In genomic region chr20:35369804-35370203, GRCh38 we compare ENCODE assay signal across 15 cellular contexts. TPM values are rescaled to one million over a fixed set of nuclear protein-coding genes. Genes with fewer than 3 reads are reported as not detected.
DNase-seq lines count a peak whose midpoint lies in the region; ATAC-seq and TF ChIP-seq lines count a peak whose summit lies in the region.
"Had no signal": no experiment of that assay in that cellular context is flagged by ENCODE, and none has a peak within 500 bp of the region (broad histone marks: within the 10 kb centered on the region; RNA-seq: fewer than 3 reads in every experiment).

No MANE protein-coding gene starts in this region.

- H2BK15ac ChIP-seq in IMR-90 (ENCODE audit: low read depth, low read length) (no peak overlapping the region), mesenchymal stem cell (ENCODE audit: low read depth, poor library complexity, severe bottlenecking) (no peak overlapping the region)

- H3K79me1 ChIP-seq in IMR-90 (ENCODE audit: low read depth in 1 of 2, low read length in 2 of 2) (peaks cover 15 to 24% of the 10 kb centered on the region in 2 experiments), mesenchymal stem cell (replicated peaks; ENCODE audit: low read length, poor library complexity, severe bottlenecking) (peaks cover 18% of the 10 kb centered on the region)

- H3K36me3 ChIP-seq in IMR-90 (ENCODE audit: control insufficient read depth, insufficient read depth, low read length) (peaks cover 10% of the 10 kb centered on the region), mesenchymal stem cell (ENCODE audit: control insufficient read depth in 1 of 2, insufficient read depth in 2 of 2, low read depth in 1 of 2, low read length in 2 of 2) (peaks cover 6 to 42% of the 10 kb centered on the region in 2 experiments)
- H3K36me3 ChIP-seq: colonic mucosa had no signal

- H3K4me1 Mint-ChIP-seq in activated naive CD4-positive, alpha-beta T cell treated with anti-CD3 and anti-CD28 coated beads for 36 hours (ENCODE audit: low read depth) = no peaks in the 10 kb centered on the region

- H3K9me3 Mint-ChIP-seq in activated naive CD4-positive, alpha-beta T cell treated with anti-CD3 and anti-CD28 coated beads for 36 hours = no peaks in the 10 kb centered on the region
- H3K9me3 Mint-ChIP-seq: activated naive CD4-positive, alpha-beta T cell treated with anti-CD3 and anti-CD28 coated beads, Interleukin-2, amount 50 U/mL, for 72 hours had no signal

- no peaks in the 10 kb centered on the region for H3K9me3 ChIP-seq in IMR-90 (ENCODE audit: control insufficient read depth, insufficient read depth, low read length)
- H3K9me3 ChIP-seq in mesenchymal stem cell (ENCODE audit: control insufficient read depth, low read length) = no peaks in the 10 kb centered on the region
- H3K9me3 ChIP-seq: colonic mucosa, esophagus muscularis mucosa, HAP-1 had no signal

- TF ChIP-seq POLR2A in IMR-90 (IDR thresholded peaks at IDR 0.05; ENCODE audit: low read depth, low read length) = no peak

- H4K8ac ChIP-seq in IMR-90 (ENCODE audit: low read depth in 2 of 2, low read length in 2 of 2) (no peak overlapping the region), mesenchymal stem cell (ENCODE audit: low read length) (no peak overlapping the region)

- H3K18ac ChIP-seq in IMR-90 (ENCODE audit: low read depth, low read length) (no peak overlapping the region), mesenchymal stem cell (ENCODE audit: low read depth in 1 of 2, low read length in 2 of 2) (no peak overlapping the region)

- DNase-seq in AG09309 (ENCODE audit: low read depth) (peak; percentile 32), IMR-90 (peak; percentile 87), cardiac fibroblast (ENCODE audit: low read depth in 2 of 2) (peak; percentile 25 to 74), mesenchymal stem cell (peak; percentile 83)
- DNase-seq in stimulated activated CD4-positive, alpha-beta T cell treated with anti-CD3 and anti-CD28 coated beads, Interleukin-4, amount 100 ng/mL, for 4 hours = no peak
- no peak for DNase-seq in activated naive CD4-positive, alpha-beta T cell treated with anti-CD3 and anti-CD28 coated beads for 36 hours
- DNase-seq: colonic mucosa, DMS153, NCI-H446 treated with DMSO at 0.1 percent for 48 hours had no signal

- no peak overlapping the region for H2BK12ac ChIP-seq in mesenchymal stem cell (ENCODE audit: low read length in 2 of 2)

- no peak overlapping the region for H2BK20ac ChIP-seq in IMR-90 (ENCODE audit: low read depth, low read length)

- H3K14ac ChIP-seq in IMR-90 (replicated peaks; ENCODE audit: low read depth, low read length) (no peak overlapping the region), mesenchymal stem cell (ENCODE audit: low read length in 2 of 2) (no peak overlapping the region)

- H4K91ac ChIP-seq in IMR-90 (ENCODE audit: insufficient read depth, low read depth, low read length) (no peak overlapping the region), mesenchymal stem cell (ENCODE audit: low read length) (no peak overlapping the region)

- no peak overlapping the region for H2AK5ac ChIP-seq in IMR-90 (ENCODE audit: low read depth, low read length)
- H2AK5ac ChIP-seq in mesenchymal stem cell (ENCODE audit: low read length, severe bottlenecking) = no peak overlapping the region

- no peak overlapping the region for H3K9ac ChIP-seq in IMR-90 (ENCODE audit: low read depth, low read length)
- peak overlapping the region; percentile 24 for H3K9ac ChIP-seq in mesenchymal stem cell (ENCODE audit: low read length)
- H3K9ac ChIP-seq: KMS-11 had no signal

- H4K20me1 ChIP-seq in IMR-90 (ENCODE audit: insufficient read depth, low read length) = no peaks in the 10 kb centered on the region

- BruUV-seq in IMR-90 (replicated peaks; lab: Mats Ljungman, UMichigan) = no TSS peak

- peaks cover 15% of the 10 kb centered on the region for H3K36me3 Mint-ChIP-seq in activated naive CD4-positive, alpha-beta T cell treated with anti-CD3 and anti-CD28 coated beads for 36 hours (ENCODE audit: low read depth)
- H3K36me3 Mint-ChIP-seq: activated naive CD4-positive, alpha-beta T cell treated with anti-CD3 and anti-CD28 coated beads, Interleukin-2, amount 50 U/mL, for 72 hours had no signal

- no peaks in the 10 kb centered on the region; the same call in none of the 2 replicates for H3K9me1 ChIP-seq in IMR-90 (ENCODE audit: insufficient read depth, low read length)

- CTCF ChIA-PET in IMR-90 (lab: Yijun Ruan, JAX) = no interaction called here
- CTCF ChIA-PET in activated naive CD4-positive, alpha-beta T cell treated with anti-CD3 and anti-CD28 coated beads for 36 hours (lab: Charles Lee) = interaction anchor here (0.6 kb wide), 1 partner anchor 13 kb away, joined by 3 read pairs; no protein-coding TSS in a partner anchor

- H3K4me2 ChIP-seq in IMR-90 (ENCODE audit: low read depth, low read length) (no peak overlapping the region), mesenchymal stem cell (ENCODE audit: low read length, poor library complexity, severe bottlenecking) (no peak overlapping the region)
- H3K4me2 ChIP-seq: KMS-11 had no signal

- peak; percentile 91 for ATAC-seq in IMR-90 (ENCODE audit: low read depth)
- ATAC-seq in GM18867 (IDR thresholded peaks at IDR 0.05; ENCODE audit: unreplicated experiment) = no peak
- ATAC-seq in HG02623 (IDR thresholded peaks at IDR 0.05; ENCODE audit: unreplicated experiment) = no peak
- ATAC-seq: activated naive CD4-positive, alpha-beta T cell treated with anti-CD3 and anti-CD28 coated beads, Interleukin-2, amount 50 U/mL, for 72 hours had no signal

- H3K56ac ChIP-seq in IMR-90 (ENCODE audit: extremely low read depth, insufficient read depth, low read length) = no peak overlapping the region

- intact Hi-C loops in IMR-90 (cut with micrococcal nuclease) = loop anchor here (5.0 kb wide), 1 partner anchor 68 kb away; no protein-coding TSS in a partner anchor
- intact Hi-C loops in activated naive CD4-positive, alpha-beta T cell treated with anti-CD3 and anti-CD28 coated beads for 36 hours (cut with micrococcal nuclease) = no loop called here

- H3K4me1 ChIP-seq in IMR-90 (ENCODE audit: control insufficient read depth, insufficient read depth, low read length) (peaks cover 7% of the 10 kb centered on the region), mesenchymal stem cell (ENCODE audit: control insufficient read depth, insufficient read depth, low read depth, low read length) (peaks cover 5% of the 10 kb centered on the region)
- H3K4me1 ChIP-seq: colonic mucosa, HAP-1 had no signal

- H2BK5ac ChIP-seq in IMR-90 (ENCODE audit: low read depth, low read length, poor library complexity, severe bottlenecking) (no peak overlapping the region), mesenchymal stem cell (ENCODE audit: low read depth, low read length, poor library complexity, severe bottlenecking) (no peak overlapping the region)

- dilution Hi-C loops in IMR-90 (cut with HindIII; ENCODE audit: low sequenced_read_pairs, unreplicated experiment) = no loop called here

- in situ Hi-C loops in IMR-90 (cut with MboI; ENCODE audit: low sequenced_read_pairs) = no loop called here

- no peak overlapping the region for H3K27ac Mint-ChIP-seq in activated naive CD4-positive, alpha-beta T cell treated with anti-CD3 and anti-CD28 coated beads for 36 hours
- H3K27ac Mint-ChIP-seq: activated naive CD4-positive, alpha-beta T cell treated with anti-CD3 and anti-CD28 coated beads, Interleukin-2, amount 50 U/mL, for 72 hours had no signal

- no peak overlapping the region for H3K4me3 ChIP-seq in AG09309 (ENCODE audit: control insufficient read depth, low read depth, low read length)
- no peak overlapping the region for H3K4me3 ChIP-seq in IMR-90 (ENCODE audit: insufficient read depth, low read depth, low read length)
- H3K4me3 ChIP-seq in cardiac fibroblast (replicated peaks in 1 of 2; ENCODE audit: low read depth in 2 of 2, low read length in 2 of 2) = no peak overlapping the region
- H3K4me3 ChIP-seq in mesenchymal stem cell (ENCODE audit: insufficient read depth in 1 of 2, low read depth in 1 of 2, low read length in 2 of 2) = no peak overlapping the region
- H3K4me3 ChIP-seq: colonic mucosa, esophagus muscularis mucosa, HAP-1 had no signal

- H3K27me3 Mint-ChIP-seq in activated naive CD4-positive, alpha-beta T cell treated with anti-CD3 and anti-CD28 coated beads for 36 hours (ENCODE audit: low read depth) = no peaks in the 10 kb centered on the region

- no peak overlapping the region for H3K4ac ChIP-seq in IMR-90 (ENCODE audit: low read depth, low read length)
- no peak overlapping the region for H3K4ac ChIP-seq in mesenchymal stem cell (ENCODE audit: low read depth in 1 of 2, low read length in 2 of 2)

- H2AK9ac ChIP-seq in IMR-90 (replicated peaks; ENCODE audit: low read depth, low read length, poor library complexity) = no peak overlapping the region

- H3K27ac ChIP-seq in IMR-90 (ENCODE audit: insufficient read depth, low read length) (no peak overlapping the region), mesenchymal stem cell (ENCODE audit: low read length, poor library complexity, severe bottlenecking) (peak overlapping the region; percentile 77)
- H3K27ac ChIP-seq: colonic mucosa, KMS-11 had no signal

- POLR2A ChIA-PET in IMR-90 (lab: Charles Lee; ENCODE audit: unreplicated experiment) = no interaction called here

- H3K27me3 ChIP-seq in IMR-90 (ENCODE audit: control insufficient read depth, insufficient read depth, low read length) (no peaks in the 10 kb centered on the region), mesenchymal stem cell (ENCODE audit: control insufficient read depth in 1 of 2, insufficient read depth in 1 of 2, low read length in 2 of 2) (no peaks in the 10 kb centered on the region)
- H3K27me3 ChIP-seq: colonic mucosa, esophagus muscularis mucosa had no signal

- H3K4me3 Mint-ChIP-seq in activated naive CD4-positive, alpha-beta T cell treated with anti-CD3 and anti-CD28 coated beads for 36 hours = no peak overlapping the region

- no peak overlapping the region for H3K23ac ChIP-seq in IMR-90 (ENCODE audit: low read depth, low read length)
- no peak overlapping the region for H3K23ac ChIP-seq in mesenchymal stem cell (ENCODE audit: low read length in 2 of 2)

- no peak for TF ChIP-seq CTCF in AG09309 (IDR thresholded peaks at IDR 0.05; ENCODE audit: control insufficient read depth, insufficient read depth, low read depth, low read length, missing control alignments)
- TF ChIP-seq CTCF in IMR-90 (conservative IDR thresholded peaks at IDR 0.05; ENCODE audit: low read depth, low read length) = no peak
- TF ChIP-seq CTCF in cardiac fibroblast (IDR thresholded peaks at IDR 0.05; ENCODE audit: low read depth, low read length) = no peak

- H2BK120ac ChIP-seq in IMR-90 (ENCODE audit: low read depth, low read length) (no peak overlapping the region), mesenchymal stem cell (ENCODE audit: low read depth, low read length) (no peak overlapping the region)

- WGBS in IMR-90 (ENCODE audit: extremely low coverage in 2 of 2, insufficient read length in 1 of 2), 2 experiments = no CpG with 5 or more reads among the region's 2 CpGs
- 15% methylated on average over 2 of the region's 2 CpGs for WGBS in mesenchymal stem cell

- TF ChIP-seq RAD21 in IMR-90 (IDR thresholded peaks at IDR 0.05; ENCODE audit: low read length) = peak; percentile 23; the same call in 1 of the 2 replicates

- H2AFZ ChIP-seq in IMR-90 (replicated peaks; ENCODE audit: low read length, poor library complexity) (no peak overlapping the region), mesenchymal stem cell (ENCODE audit: low read depth, low read length) (no peak overlapping the region)

- H4K5ac ChIP-seq in IMR-90 (ENCODE audit: low read depth, low read length) = no peak overlapping the region

RNA-seq across cellular contexts. Expression of gene UQCC1, which starts 42.0 kb away (rescaled TPM):
- 28.7 and 30.8 TPM in 2 replicates for total RNA-seq in IMR-90 (2012; rRNA removed)
- 35.6 and 36.4 TPM in 2 replicates for polyA plus RNA-seq in IMR-90 (2012; rRNA removed)
- 20.8 and 26.6 TPM in 2 replicates for polyA plus RNA-seq in IMR-90 (2012; cell fraction: cytosol; rRNA removed)
- polyA plus RNA-seq in IMR-90 (2012; cell fraction: nucleus; rRNA removed; ENCODE audit: low replicate concordance) = 45.7 and 102 TPM in 2 replicates
- 22.6 TPM for polyA plus RNA-seq in mesenchymal stem cell (2013, experiment 1 of 2)
- polyA plus RNA-seq in mesenchymal stem cell (2013, experiment 2 of 2) = 26.4 TPM
- 10 to 100 TPM; 47.4 to 48.5 TPM for total RNA-seq in activated naive CD4-positive, alpha-beta T cell treated with anti-CD3 and anti-CD28 coated beads for 36 hours

Comparison
In these comparisons a context has a peak if more than half of its experiments do, and no peak if none do; other contexts are left out.
1. DNase-seq: peak in AG09309 (single experiment), IMR-90 (single experiment), cardiac fibroblast (2 of 2) and mesenchymal stem cell (single experiment); none in stimulated activated CD4-positive, alpha-beta T cell treated with anti-CD3 and anti-CD28 coated beads, Interleukin-4, amount 100 ng/mL, for 4 hours (0 of 2) and activated naive CD4-positive, alpha-beta T cell treated with anti-CD3 and anti-CD28 coated beads for 36 hours (single experiment).